ENCODE assay signal across 7 cellular contexts in genomic region chr19:7346997-7347396, GRCh38. TPM values are rescaled to one million over a fixed set of nuclear protein-coding genes. Genes with fewer than 3 reads are reported as not detected.
DNase-seq lines count a peak whose midpoint lies in the region; ATAC-seq and TF ChIP-seq lines count a peak whose summit lies in the region.
"Not testable (repeated sequence)": the region's sequence is repeated elsewhere in the genome, so short reads cannot be mapped to it uniquely, and the experiment has no call there.

No MANE protein-coding gene starts in this region.

- CTCF ChIA-PET in activated B cell treated with CpG ODN at 0.5 μM for 24 hours (lab: Charles Lee), result not testable (repeated sequence)
- CTCF ChIA-PET in activated CD8-positive, alpha-beta memory T cell treated with anti-CD3 and anti-CD28 coated beads, Interleukin-2, amount 10 ng/mL, durations not matched to agents 7 days and 5 days (lab: Charles Lee), result interaction anchor here (0.7 to 1.2 kb wide), 2 partner anchors 10 to 102 kb away, joined by 3 to 4 read pairs; no protein-coding TSS in a partner anchor

- intact Hi-C loops in activated B cell treated with CpG ODN at 0.5 μM for 24 hours (cut with micrococcal nuclease), result loop anchor here (5.0 kb wide), 2 partner anchors 460 to 610 kb away; partner anchors contain the start of genes GPR108 and TRIP10
- intact Hi-C loops in sciatic nerve (cut with DNase I), result not testable (repeated sequence)

- not testable (repeated sequence) for TF ChIP-seq CTCF in activated B cell treated with CpG ODN at 0.5 μM for 24 hours (IDR thresholded peaks at IDR 0.05)

- peaks cover 20% of the 10 kb centered on the region for H3K36me3 Mint-ChIP-seq in CD4-positive, CD25-positive, alpha-beta regulatory T cell
- H3K36me3 Mint-ChIP-seq in activated B cell treated with CpG ODN at 0.5 μM for 24 hours (ENCODE audit: low read depth), result peaks cover 12% of the 10 kb centered on the region
- H3K36me3 Mint-ChIP-seq in activated CD8-positive, alpha-beta memory T cell treated with anti-CD3 and anti-CD28 coated beads, Interleukin-2, amount 10 ng/mL, durations not matched to agents 7 days and 5 days, result peaks cover 16% of the 10 kb centered on the region
- not testable (repeated sequence) for H3K36me3 Mint-ChIP-seq in activated naive CD4-positive, alpha-beta T cell treated with anti-CD3 and anti-CD28 coated beads, Interleukin-2, amount 50 U/mL, for 24 hours
- H3K36me3 Mint-ChIP-seq in immature natural killer cell, result peaks cover 6 to 11% (median 6%) of the 10 kb centered on the region in 3 donors

- H3K4me1 ChIP-seq in CD4-positive, CD25-positive, alpha-beta regulatory T cell (ENCODE audit: control insufficient read depth, insufficient read depth, low read length, poor library complexity, severe bottlenecking), result peaks cover 69% of the 10 kb centered on the region

- H3K27ac ChIP-seq in CD4-positive, CD25-positive, alpha-beta regulatory T cell (ENCODE audit: insufficient read depth, low read length, poor library complexity, severe bottlenecking), result peak overlapping the region; percentile 86
- peak overlapping the region; percentile 99 for H3K27ac ChIP-seq in KOPT-K1 (ENCODE audit: low read depth, low read length, poor library complexity, severe bottlenecking)

- H3K4me3 Mint-ChIP-seq in CD4-positive, CD25-positive, alpha-beta regulatory T cell, result peak overlapping the region; percentile 97 to 100 (median 99)
- H3K4me3 Mint-ChIP-seq in activated B cell treated with CpG ODN at 0.5 μM for 24 hours (peak overlapping the region; percentile 62), immature natural killer cell (peak overlapping the region in 3 of 5 donors; percentile 28 to 50 (median 36))
- peak overlapping the region; percentile 11 for H3K4me3 Mint-ChIP-seq in activated CD8-positive, alpha-beta memory T cell treated with anti-CD3 and anti-CD28 coated beads, Interleukin-2, amount 10 ng/mL, durations not matched to agents 7 days and 5 days
- peak overlapping the region; percentile 94 for H3K4me3 Mint-ChIP-seq in activated naive CD4-positive, alpha-beta T cell treated with anti-CD3 and anti-CD28 coated beads, Interleukin-2, amount 50 U/mL, for 24 hours

- not testable (repeated sequence) for H3K27me3 Mint-ChIP-seq in CD4-positive, CD25-positive, alpha-beta regulatory T cell; activated B cell treated with CpG ODN at 0.5 μM for 24 hours; activated CD8-positive, alpha-beta memory T cell treated with anti-CD3 and anti-CD28 coated beads, Interleukin-2, amount 10 ng/mL, durations not matched to agents 7 days and 5 days; activated naive CD4-positive, alpha-beta T cell treated with anti-CD3 and anti-CD28 coated beads, Interleukin-2, amount 50 U/mL, for 24 hours; immature natural killer cell (ENCODE audit: low read depth in 3 of 3)

- H3K9me3 Mint-ChIP-seq in CD4-positive, CD25-positive, alpha-beta regulatory T cell; activated B cell treated with CpG ODN at 0.5 μM for 24 hours; activated CD8-positive, alpha-beta memory T cell treated with anti-CD3 and anti-CD28 coated beads, Interleukin-2, amount 10 ng/mL, durations not matched to agents 7 days and 5 days (ENCODE audit: low read depth); activated naive CD4-positive, alpha-beta T cell treated with anti-CD3 and anti-CD28 coated beads, Interleukin-2, amount 50 U/mL, for 24 hours; immature natural killer cell: not testable (repeated sequence)

- H3K36me3 ChIP-seq in CD4-positive, CD25-positive, alpha-beta regulatory T cell (ENCODE audit: control insufficient read depth, insufficient read depth, low read length), result not testable (repeated sequence)
- H3K36me3 ChIP-seq in KOPT-K1 (ENCODE audit: insufficient read depth, low read length), result peaks cover 13% of the 10 kb centered on the region

- not testable (repeated sequence) for H3K27me3 ChIP-seq in CD4-positive, CD25-positive, alpha-beta regulatory T cell (ENCODE audit: control insufficient read depth, insufficient read depth, low read length)

- ATAC-seq in CD4-positive, CD25-positive, alpha-beta regulatory T cell (ENCODE audit: low read depth in 2 of 2); activated B cell treated with CpG ODN at 0.5 μM for 24 hours (ENCODE audit: low read depth); activated CD8-positive, alpha-beta memory T cell treated with anti-CD3 and anti-CD28 coated beads, Interleukin-2, amount 10 ng/mL, durations not matched to agents 7 days and 5 days; sciatic nerve: not testable (repeated sequence)

- H3K4me1 Mint-ChIP-seq in CD4-positive, CD25-positive, alpha-beta regulatory T cell, result peaks cover 7 to 75% (median 38%) of the 10 kb centered on the region in 4 donors
- H3K4me1 Mint-ChIP-seq in activated B cell treated with CpG ODN at 0.5 μM for 24 hours, result peaks cover 91% of the 10 kb centered on the region
- H3K4me1 Mint-ChIP-seq in activated CD8-positive, alpha-beta memory T cell treated with anti-CD3 and anti-CD28 coated beads, Interleukin-2, amount 10 ng/mL, durations not matched to agents 7 days and 5 days, result peaks cover 65% of the 10 kb centered on the region
- H3K4me1 Mint-ChIP-seq in activated naive CD4-positive, alpha-beta T cell treated with anti-CD3 and anti-CD28 coated beads, Interleukin-2, amount 50 U/mL, for 24 hours, result peaks cover 70% of the 10 kb centered on the region
- H3K4me1 Mint-ChIP-seq in immature natural killer cell, result peaks cover 60 to 66% of the 10 kb centered on the region in 2 donors

- H3K27ac Mint-ChIP-seq in CD4-positive, CD25-positive, alpha-beta regulatory T cell, result peak overlapping the region; percentile 97 to 100 (median 99)
- H3K27ac Mint-ChIP-seq in activated B cell treated with CpG ODN at 0.5 μM for 24 hours (peak overlapping the region; percentile 92), immature natural killer cell (peak overlapping the region in 4 of 6 donors; percentile 34 to 74 (median 56))
- peak overlapping the region; percentile 13 for H3K27ac Mint-ChIP-seq in activated CD8-positive, alpha-beta memory T cell treated with anti-CD3 and anti-CD28 coated beads, Interleukin-2, amount 10 ng/mL, durations not matched to agents 7 days and 5 days
- peak overlapping the region; percentile 97 for H3K27ac Mint-ChIP-seq in activated naive CD4-positive, alpha-beta T cell treated with anti-CD3 and anti-CD28 coated beads, Interleukin-2, amount 50 U/mL, for 24 hours

- not testable (repeated sequence) for H3K9me3 ChIP-seq in CD4-positive, CD25-positive, alpha-beta regulatory T cell (ENCODE audit: control insufficient read depth in 2 of 2, low read length in 2 of 2)
- H3K9me3 ChIP-seq in KOPT-K1 (ENCODE audit: insufficient read depth, low read length, poor library complexity, severe bottlenecking), result peaks cover 12% of the 10 kb centered on the region

- POLR2A ChIA-PET in activated B cell treated with CpG ODN at 0.5 μM for 24 hours (lab: Charles Lee), result interaction anchor here (0.7 to 3.6 kb wide), 3 partner anchors 10 to 248 kb away, joined by 6 to 14 read pairs (median 11); no protein-coding TSS in a partner anchor

- DNase-seq in CD4-positive, CD25-positive, alpha-beta regulatory T cell, result peak in 1 of 3 donors; percentile 20
- not testable (repeated sequence) for DNase-seq in activated B cell treated with CpG ODN at 0.5 μM for 24 hours; activated CD8-positive, alpha-beta memory T cell treated with anti-CD3 and anti-CD28 coated beads, Interleukin-2, amount 10 ng/mL, durations not matched to agents 7 days and 5 days; immature natural killer cell
- DNase-seq in sciatic nerve (ENCODE audit: low spot score), result peak; percentile 23

- peak overlapping the region; percentile 91 for H3K4me3 ChIP-seq in CD4-positive, CD25-positive, alpha-beta regulatory T cell (ENCODE audit: low read depth, low read length)

RNA-seq across cellular contexts. Expression of gene ARHGEF18, which starts 1.7 kb away (rescaled TPM):
- total RNA-seq in CD4-positive, CD25-positive, alpha-beta regulatory T cell, result 155 TPM
- 1 to 10 TPM; 2.5 to 7.1 (median 4.0) TPM for polyA plus RNA-seq in CD4-positive, CD25-positive, alpha-beta regulatory T cell
- total RNA-seq in activated B cell treated with CpG ODN at 0.5 μM for 24 hours (45.8 and 51.9 TPM in 2 replicates), sciatic nerve (25.7 TPM)
- 10 to 100 TPM; 43.6 to 56.4 TPM for total RNA-seq in activated CD8-positive, alpha-beta memory T cell treated with anti-CD3 and anti-CD28 coated beads, Interleukin-2, amount 10 ng/mL, durations not matched to agents 7 days and 5 days
- 1 to 10 TPM in 2 of 3 donors, under 1 TPM in 1; 0.86 to 7.8 (median 1.2) TPM for polyA plus RNA-seq in immature natural killer cell

RNA-seq across cellular contexts. Expression of gene INSR, which starts 52.8 kb away (rescaled TPM):
- total RNA-seq in CD4-positive, CD25-positive, alpha-beta regulatory T cell, result 0.44 TPM
- under 1 TPM in 2 of 4 donors, not detected in 2; 0.02 to 0.10 TPM for polyA plus RNA-seq in CD4-positive, CD25-positive, alpha-beta regulatory T cell
- total RNA-seq in activated B cell treated with CpG ODN at 0.5 μM for 24 hours (3.2 and 3.3 TPM in 2 replicates), sciatic nerve (62.6 TPM)
- total RNA-seq in activated CD8-positive, alpha-beta memory T cell treated with anti-CD3 and anti-CD28 coated beads, Interleukin-2, amount 10 ng/mL, durations not matched to agents 7 days and 5 days, result under 1 TPM; 0.20 to 0.63 TPM
- under 1 TPM; 0.03 to 0.29 (median 0.04) TPM for polyA plus RNA-seq in immature natural killer cell

Comparison
In these comparisons a context has a peak if more than half of its experiments do, and no peak if none do; other contexts are left out.
1. H3K27ac Mint-ChIP-seq: peak in every context shown above with its lines; median percentile 99 in CD4-positive, CD25-positive, alpha-beta regulatory T cell; 97 in activated naive CD4-positive, alpha-beta T cell treated with anti-CD3 and anti-CD28 coated beads, Interleukin-2, amount 50 U/mL, for 24 hours; 92 in activated B cell treated with CpG ODN at 0.5 μM for 24 hours; 56 in immature natural killer cell; 13 in activated CD8-positive, alpha-beta memory T cell treated with anti-CD3 and anti-CD28 coated beads, Interleukin-2, amount 10 ng/mL, durations not matched to agents 7 days and 5 days.
2. H3K4me3 Mint-ChIP-seq: peak in every context shown above with its lines; median percentile 99 in CD4-positive, CD25-positive, alpha-beta regulatory T cell; 94 in activated naive CD4-positive, alpha-beta T cell treated with anti-CD3 and anti-CD28 coated beads, Interleukin-2, amount 50 U/mL, for 24 hours; 62 in activated B cell treated with CpG ODN at 0.5 μM for 24 hours; 36 in immature natural killer cell; 11 in activated CD8-positive, alpha-beta memory T cell treated with anti-CD3 and anti-CD28 coated beads, Interleukin-2, amount 10 ng/mL, durations not matched to agents 7 days and 5 days.
3. RNA of gene INSR, which starts 52.8 kb away (total RNA-seq): 62.6 TPM in sciatic nerve (single experiment); 3.2 to 3.3 TPM in activated B cell treated with CpG ODN at 0.5 μM for 24 hours, 0.20 to 0.63 TPM in activated CD8-positive, alpha-beta memory T cell treated with anti-CD3 and anti-CD28 coated beads, Interleukin-2, amount 10 ng/mL, durations not matched to agents 7 days and 5 days and 0.44 TPM in CD4-positive, CD25-positive, alpha-beta regulatory T cell (single experiment); every median in the first group is over 10 times any median in the second.